In the genomic region with DNA sequence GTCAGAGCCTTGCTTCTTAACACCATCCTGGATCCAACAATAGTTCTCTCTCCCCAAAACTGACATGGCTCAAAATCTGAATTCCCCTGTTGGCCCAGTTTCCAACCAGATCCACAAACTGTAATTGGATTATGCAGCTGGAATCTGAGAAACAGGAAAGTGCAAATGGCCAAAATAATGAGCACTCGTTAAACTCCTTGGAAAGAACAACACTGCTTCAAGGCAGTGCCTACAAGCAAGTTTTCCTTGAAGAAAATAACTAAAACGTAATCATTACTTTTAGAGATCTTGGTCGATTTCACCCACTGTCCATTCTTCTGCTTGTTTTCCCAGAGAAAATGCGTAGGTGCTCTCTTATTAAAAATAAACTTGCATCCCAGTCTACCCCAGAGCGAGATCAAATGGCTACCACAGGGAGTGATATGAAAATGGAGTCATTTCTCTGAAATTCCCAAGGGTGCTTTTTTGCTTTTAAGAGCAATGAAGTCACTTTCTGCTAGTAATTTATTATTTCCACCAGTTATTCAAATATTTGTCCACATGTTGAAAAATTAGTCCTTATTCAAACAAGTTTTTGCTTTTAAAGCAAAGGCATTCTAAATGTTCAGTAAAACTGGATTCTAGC, we compare ENCODE assay signal across 1 cellular context.
TF ChIP-seq lines count a peak whose summit lies in the region.

No MANE protein-coding gene starts in this region.

TF ChIP-seq in GM23338, 12 proteins besides CTCF, POLR2A, EP300 and RAD21 (continued from another document):
- TF ChIP-seq, protein P1, sequence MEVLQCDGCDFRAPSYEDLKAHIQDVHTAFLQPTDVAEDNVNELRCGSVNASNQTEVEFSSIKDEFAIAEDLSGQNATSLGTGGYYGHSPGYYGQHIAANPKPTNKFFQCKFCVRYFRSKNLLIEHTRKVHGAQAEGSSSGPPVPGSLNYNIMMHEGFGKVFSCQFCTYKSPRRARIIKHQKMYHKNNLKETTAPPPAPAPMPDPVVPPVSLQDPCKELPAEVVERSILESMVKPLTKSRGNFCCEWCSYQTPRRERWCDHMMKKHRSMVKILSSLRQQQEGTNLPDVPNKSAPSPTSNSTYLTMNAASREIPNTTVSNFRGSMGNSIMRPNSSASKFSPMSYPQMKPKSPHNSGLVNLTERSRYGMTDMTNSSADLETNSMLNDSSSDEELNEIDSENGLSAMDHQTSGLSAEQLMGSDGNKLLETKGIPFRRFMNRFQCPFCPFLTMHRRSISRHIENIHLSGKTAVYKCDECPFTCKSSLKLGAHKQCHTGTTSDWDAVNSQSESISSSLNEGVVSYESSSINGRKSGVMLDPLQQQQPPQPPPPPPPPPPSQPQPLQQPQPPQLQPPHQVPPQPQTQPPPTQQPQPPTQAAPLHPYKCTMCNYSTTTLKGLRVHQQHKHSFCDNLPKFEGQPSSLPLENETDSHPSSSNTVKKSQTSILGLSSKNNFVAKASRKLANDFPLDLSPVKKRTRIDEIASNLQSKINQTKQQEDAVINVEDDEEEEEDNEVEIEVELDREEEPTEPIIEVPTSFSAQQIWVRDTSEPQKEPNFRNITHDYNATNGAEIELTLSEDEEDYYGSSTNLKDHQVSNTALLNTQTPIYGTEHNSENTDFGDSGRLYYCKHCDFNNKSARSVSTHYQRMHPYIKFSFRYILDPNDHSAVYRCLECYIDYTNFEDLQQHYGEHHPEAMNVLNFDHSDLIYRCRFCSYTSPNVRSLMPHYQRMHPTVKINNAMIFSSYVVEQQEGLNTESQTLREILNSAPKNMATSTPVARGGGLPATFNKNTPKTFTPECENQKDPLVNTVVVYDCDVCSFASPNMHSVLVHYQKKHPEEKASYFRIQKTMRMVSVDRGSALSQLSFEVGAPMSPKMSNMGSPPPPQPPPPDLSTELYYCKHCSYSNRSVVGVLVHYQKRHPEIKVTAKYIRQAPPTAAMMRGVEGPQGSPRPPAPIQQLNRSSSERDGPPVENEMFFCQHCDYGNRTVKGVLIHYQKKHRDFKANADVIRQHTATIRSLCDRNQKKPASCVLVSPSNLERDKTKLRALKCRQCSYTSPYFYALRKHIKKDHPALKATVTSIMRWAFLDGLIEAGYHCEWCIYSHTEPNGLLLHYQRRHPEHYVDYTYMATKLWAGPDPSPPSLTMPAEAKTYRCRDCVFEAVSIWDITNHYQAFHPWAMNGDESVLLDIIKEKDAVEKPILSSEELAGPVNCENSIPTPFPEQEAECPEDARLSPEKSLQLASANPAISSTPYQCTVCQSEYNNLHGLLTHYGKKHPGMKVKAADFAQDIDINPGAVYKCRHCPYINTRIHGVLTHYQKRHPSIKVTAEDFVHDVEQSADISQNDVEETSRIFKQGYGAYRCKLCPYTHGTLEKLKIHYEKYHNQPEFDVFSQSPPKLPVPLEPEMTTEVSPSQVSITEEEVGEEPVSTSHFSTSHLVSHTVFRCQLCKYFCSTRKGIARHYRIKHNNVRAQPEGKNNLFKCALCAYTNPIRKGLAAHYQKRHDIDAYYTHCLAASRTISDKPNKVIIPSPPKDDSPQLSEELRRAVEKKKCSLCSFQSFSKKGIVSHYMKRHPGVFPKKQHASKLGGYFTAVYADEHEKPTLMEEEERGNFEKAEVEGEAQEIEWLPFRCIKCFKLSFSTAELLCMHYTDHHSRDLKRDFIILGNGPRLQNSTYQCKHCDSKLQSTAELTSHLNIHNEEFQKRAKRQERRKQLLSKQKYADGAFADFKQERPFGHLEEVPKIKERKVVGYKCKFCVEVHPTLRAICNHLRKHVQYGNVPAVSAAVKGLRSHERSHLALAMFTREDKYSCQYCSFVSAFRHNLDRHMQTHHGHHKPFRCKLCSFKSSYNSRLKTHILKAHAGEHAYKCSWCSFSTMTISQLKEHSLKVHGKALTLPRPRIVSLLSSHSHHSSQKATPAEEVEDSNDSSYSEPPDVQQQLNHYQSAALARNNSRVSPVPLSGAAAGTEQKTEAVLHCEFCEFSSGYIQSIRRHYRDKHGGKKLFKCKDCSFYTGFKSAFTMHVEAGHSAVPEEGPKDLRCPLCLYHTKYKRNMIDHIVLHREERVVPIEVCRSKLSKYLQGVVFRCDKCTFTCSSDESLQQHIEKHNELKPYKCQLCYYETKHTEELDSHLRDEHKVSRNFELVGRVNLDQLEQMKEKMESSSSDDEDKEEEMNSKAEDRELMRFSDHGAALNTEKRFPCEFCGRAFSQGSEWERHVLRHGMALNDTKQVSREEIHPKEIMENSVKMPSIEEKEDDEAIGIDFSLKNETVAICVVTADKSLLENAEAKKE (CRISPR knock-in tag; IDR thresholded peaks at IDR 0.05) = no peak
- no peak for TF ChIP-seq CREB1 (CRISPR knock-in tag; IDR thresholded peaks at IDR 0.05; ENCODE audit: low read depth)
- TF ChIP-seq NANOG (IDR thresholded peaks at IDR 0.05; ENCODE audit: borderline replicate concordance) = no peak
- TF ChIP-seq ZNF331 (CRISPR knock-in tag; IDR thresholded peaks at IDR 0.05; ENCODE audit: low read depth) = no peak
- no peak for TF ChIP-seq STAT1 (IDR thresholded peaks at IDR 0.05; ENCODE audit: unreplicated experiment)
- no peak for TF ChIP-seq EZH2phosphoT487 (IDR thresholded peaks at IDR 0.05; ENCODE audit: unreplicated experiment)
- TF ChIP-seq, protein P2, sequence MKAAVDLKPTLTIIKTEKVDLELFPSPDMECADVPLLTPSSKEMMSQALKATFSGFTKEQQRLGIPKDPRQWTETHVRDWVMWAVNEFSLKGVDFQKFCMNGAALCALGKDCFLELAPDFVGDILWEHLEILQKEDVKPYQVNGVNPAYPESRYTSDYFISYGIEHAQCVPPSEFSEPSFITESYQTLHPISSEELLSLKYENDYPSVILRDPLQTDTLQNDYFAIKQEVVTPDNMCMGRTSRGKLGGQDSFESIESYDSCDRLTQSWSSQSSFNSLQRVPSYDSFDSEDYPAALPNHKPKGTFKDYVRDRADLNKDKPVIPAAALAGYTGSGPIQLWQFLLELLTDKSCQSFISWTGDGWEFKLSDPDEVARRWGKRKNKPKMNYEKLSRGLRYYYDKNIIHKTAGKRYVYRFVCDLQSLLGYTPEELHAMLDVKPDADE (IDR thresholded peaks at IDR 0.05) = no peak
